In the genomic region with DNA sequence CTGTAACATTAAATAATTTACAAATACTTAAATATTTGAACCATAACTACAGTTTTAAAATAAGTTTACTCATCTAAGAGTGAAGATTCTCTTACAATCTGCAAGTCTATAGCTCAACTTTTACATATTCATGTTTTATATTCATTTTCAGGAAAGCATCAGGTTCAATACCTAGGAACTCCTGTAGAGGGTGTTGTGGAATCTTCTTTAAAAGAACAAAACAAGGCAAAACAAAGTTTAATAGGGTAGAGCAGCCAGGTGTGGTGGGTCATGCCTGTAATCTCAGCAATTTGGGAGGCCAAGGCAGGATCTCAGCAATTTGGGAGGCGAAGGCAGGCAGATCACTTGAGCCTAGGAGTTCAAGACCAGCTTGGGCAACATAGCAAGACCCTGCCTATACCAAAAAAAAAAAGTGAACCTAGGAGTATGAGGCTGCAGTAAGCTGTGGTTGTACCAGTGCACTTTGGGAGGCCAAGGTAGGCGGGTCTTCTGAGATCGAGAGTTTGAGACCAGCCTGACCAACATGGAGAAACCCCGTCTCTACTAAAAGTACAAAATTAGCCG, we compare ENCODE assay signal across 8 cellular contexts. TPM values are rescaled to one million over a fixed set of nuclear protein-coding genes. Genes with fewer than 3 reads are reported as not detected.
DNase-seq lines count a peak whose midpoint lies in the region; ATAC-seq, FAIRE-seq and TF ChIP-seq lines count a peak whose summit lies in the region.

No MANE protein-coding gene starts in this region.

- intact Hi-C loops in left ventricle myocardium superior (cut with micrococcal nuclease): no loop called here

- H3K4me1 Mint-ChIP-seq in T-helper 2 cell treated with Interferon-gamma antibody and Interleukin-4, amounts not matched to agents 5 μg/mL and 100 μg/mL, for 36 hours (ENCODE audit: low read depth): peaks cover 9% of the 10 kb centered on the region

- H3K4me3 Mint-ChIP-seq in T-helper 2 cell treated with Interferon-gamma antibody and Interleukin-4, amounts not matched to agents 5 μg/mL and 100 μg/mL, for 36 hours: no peak overlapping the region

- no peak overlapping the region for H3K4me3 ChIP-seq in hepatocyte

- H3K4me2 ChIP-seq in hepatocyte: no peak overlapping the region

- peaks cover 21% of the 10 kb centered on the region for H3K27me3 Mint-ChIP-seq in T-helper 2 cell treated with Interferon-gamma antibody and Interleukin-4, amounts not matched to agents 5 μg/mL and 100 μg/mL, for 36 hours (ENCODE audit: low read depth)

- H3K27ac Mint-ChIP-seq in T-helper 2 cell treated with Interferon-gamma antibody and Interleukin-4, amounts not matched to agents 5 μg/mL and 100 μg/mL, for 36 hours: peak overlapping the region; percentile 56

- no peaks in the 10 kb centered on the region for H3K79me2 ChIP-seq in hepatocyte

- H3K36me3 Mint-ChIP-seq in T-helper 2 cell treated with Interferon-gamma antibody and Interleukin-4, amounts not matched to agents 5 μg/mL and 100 μg/mL, for 36 hours (ENCODE audit: low read depth): no peaks in the 10 kb centered on the region

- TF ChIP-seq CTCF in hepatocyte (IDR thresholded peaks at IDR 0.05; ENCODE audit: poor library complexity): peak; percentile 32

- no peaks in the 10 kb centered on the region for H3K9me3 ChIP-seq in hepatocyte (ENCODE audit: low read depth)

- H3K9me3 Mint-ChIP-seq in T-helper 2 cell treated with Interferon-gamma antibody and Interleukin-4, amounts not matched to agents 5 μg/mL and 100 μg/mL, for 36 hours: no peaks in the 10 kb centered on the region

- DNase-seq in AG20443 (ENCODE audit: low spot score): peak; percentile 20
- no peak for DNase-seq in GM19239 (ENCODE audit: insufficient read length, low spot score)
- DNase-seq in T-helper 2 cell treated with Interferon-gamma antibody and Interleukin-4, amounts not matched to agents 5 μg/mL and 100 μg/mL, for 36 hours (ENCODE audit: low spot score): no peak
- no peak for DNase-seq in hepatocyte (ENCODE audit: low spot score)
- no peak for DNase-seq in dedifferentiated amniotic fluid mesenchymal stem cell (ENCODE audit: extremely low spot score)
- no peak for DNase-seq in left ventricle myocardium superior
- no peak for DNase-seq in NCI-H2029 treated with DMSO at 0.1 percent for 48 hours (lab: John Stamatoyannopoulos, UW)
- no peak for DNase-seq in germinal center (ENCODE audit: low spot score)

- no peaks in the 10 kb centered on the region for H3K36me3 ChIP-seq in hepatocyte (replicated peaks; ENCODE audit: insufficient read depth, low read depth)

- 100% methylated on average over 5 of the region's 5 CpGs for WGBS in hepatocyte (ENCODE audit: low lambda C conversion rate, missing lambda C conversion rate)

- no peaks in the 10 kb centered on the region for H4K20me1 ChIP-seq in hepatocyte (ENCODE audit: insufficient read depth, poor library complexity, severe bottlenecking)

- H3K27ac ChIP-seq in hepatocyte: no peak overlapping the region

- ATAC-seq in left ventricle myocardium superior: no peak

- peaks cover 8% of the 10 kb centered on the region for H3K4me1 ChIP-seq in hepatocyte (ENCODE audit: insufficient read depth)

- no peaks in the 10 kb centered on the region for H3K27me3 ChIP-seq in hepatocyte

- FAIRE-seq in GM19239 (lab: Jason Lieb, UNC): peak; percentile 56

- H3K9me2 ChIP-seq in hepatocyte (replicated peaks; ENCODE audit: insufficient read depth): no peaks in the 10 kb centered on the region

- no peak overlapping the region for H2AFZ ChIP-seq in hepatocyte

RNA-seq across cellular contexts. Expression of a gene that starts 45.1 kb away (rescaled TPM):
- total RNA-seq in hepatocyte (0.24 TPM in 1 of 2 replicates, not detected in the other), left ventricle myocardium superior (7.4 TPM)
- polyA plus RNA-seq in hepatocyte: 0.10 and 0.94 TPM in 2 replicates
